Comparison of ENCODE assay signal across 15 cellular contexts in genomic region chr15:98807262-98807661, GRCh38.
DNase-seq lines count a peak whose midpoint lies in the region; ATAC-seq and TF ChIP-seq lines count a peak whose summit lies in the region.
"Had no signal": no experiment of that assay in that cellular context is flagged by ENCODE, and none has a peak within 500 bp of the region (broad histone marks: within the 10 kb centered on the region; RNA-seq: fewer than 3 reads in every experiment).

No MANE protein-coding gene starts in this region.

- peak overlapping the region; percentile 71 for H3K27ac Mint-ChIP-seq in chondrocyte (ENCODE audit: unreplicated experiment)
- no peak overlapping the region for H3K27ac Mint-ChIP-seq in CD8-positive, alpha-beta T cell
- H3K27ac Mint-ChIP-seq: neural progenitor cell had no signal

- peak overlapping the region; percentile 53 for H2BK5ac ChIP-seq in IMR-90 (ENCODE audit: low read depth, low read length, poor library complexity, severe bottlenecking)

- no peak overlapping the region for H2AFZ ChIP-seq in IMR-90 (replicated peaks; ENCODE audit: low read length, poor library complexity)
- H2AFZ ChIP-seq: neural progenitor cell had no signal

- TF ChIP-seq POLR2A in IMR-90 (IDR thresholded peaks at IDR 0.05; ENCODE audit: low read depth, low read length), result no peak

- H3K79me1 ChIP-seq in IMR-90 (ENCODE audit: low read depth in 1 of 2, low read length in 2 of 2), result peaks cover 44 to 81% of the 10 kb centered on the region in 2 experiments

- H3K36me3 ChIP-seq in IMR-90 (ENCODE audit: control insufficient read depth, insufficient read depth, low read length), result no peaks in the 10 kb centered on the region
- no peaks in the 10 kb centered on the region for H3K36me3 ChIP-seq in CD8-positive, alpha-beta T cell (ENCODE audit: insufficient read depth, low read length)
- H3K36me3 ChIP-seq: neural progenitor cell had no signal

- no peaks in the 10 kb centered on the region for H3K27me3 ChIP-seq in IMR-90 (ENCODE audit: control insufficient read depth, insufficient read depth, low read length)
- no peaks in the 10 kb centered on the region for H3K27me3 ChIP-seq in CD8-positive, alpha-beta T cell (ENCODE audit: insufficient read depth, low read length)
- H3K27me3 ChIP-seq: neural progenitor cell had no signal

- POLR2A ChIA-PET in IMR-90 (lab: Charles Lee; ENCODE audit: unreplicated experiment), result no interaction called here
- POLR2A ChIA-PET in CD8-positive, alpha-beta T cell (lab: Charles Lee), result no interaction called here

- 20% methylated on average over 1 of the region's 4 CpGs; no CpG with 5 or more reads in 1 of the 2 experiments for WGBS in IMR-90 (ENCODE audit: extremely low coverage in 2 of 2, insufficient read length in 1 of 2), 2 experiments

- H3K56ac ChIP-seq in IMR-90 (ENCODE audit: extremely low read depth, insufficient read depth, low read length), result no peak overlapping the region

- H2AK5ac ChIP-seq in IMR-90 (ENCODE audit: low read depth, low read length), result no peak overlapping the region; the same call in 1 of the 2 replicates

- no peaks in the 10 kb centered on the region for H3K36me3 Mint-ChIP-seq in chondrocyte (ENCODE audit: low read depth)
- peaks cover 4% of the 10 kb centered on the region for H3K36me3 Mint-ChIP-seq in CD8-positive, alpha-beta T cell
- H3K36me3 Mint-ChIP-seq: CD8-positive, alpha-beta memory T cell had no signal

- no peak for TF ChIP-seq CTCF in IMR-90 (conservative IDR thresholded peaks at IDR 0.05; ENCODE audit: low read depth, low read length)
- TF ChIP-seq CTCF in chondrocyte (IDR thresholded peaks at IDR 0.05), result no peak
- TF ChIP-seq CTCF in CD8-positive, alpha-beta T cell (IDR thresholded peaks at IDR 0.05), result no peak

- no TSS peak for BruUV-seq in IMR-90 (replicated peaks; lab: Mats Ljungman, UMichigan)

- peak overlapping the region; percentile 66 for H3K4me2 ChIP-seq in IMR-90 (ENCODE audit: low read depth, low read length)
- H3K4me2 ChIP-seq: neural progenitor cell had no signal

- peak overlapping the region; percentile 41; the same call in 1 of the 2 replicates for H3K27ac ChIP-seq in IMR-90 (ENCODE audit: insufficient read depth, low read length)
- H3K27ac ChIP-seq in CD8-positive, alpha-beta T cell (ENCODE audit: low read depth, low read length), result no peak overlapping the region
- H3K27ac ChIP-seq: neural progenitor cell, SK-N-MC had no signal

- H3K9me3 Mint-ChIP-seq in chondrocyte (ENCODE audit: low read depth), result no peaks in the 10 kb centered on the region
- H3K9me3 Mint-ChIP-seq in CD8-positive, alpha-beta T cell, result no peaks in the 10 kb centered on the region

- no peak for TF ChIP-seq RAD21 in IMR-90 (IDR thresholded peaks at IDR 0.05; ENCODE audit: low read length)

- H4K8ac ChIP-seq in IMR-90 (ENCODE audit: low read depth in 2 of 2, low read length in 2 of 2), result no peak overlapping the region

- DNase-seq in AG08395 (ENCODE audit: low spot score) (peak; percentile 62), IMR-90 (peak; percentile 89), chondrocyte (ENCODE audit: low spot score) (no peak), iris pigment epithelial cell (ENCODE audit: low read depth) (peak; percentile 89), NCI-H345 (lab: John Stamatoyannopoulos, UW) (no peak)
- DNase-seq in activated CD4-positive, alpha-beta T cell treated with anti-CD3 and anti-CD28 coated beads, Interleukin-2, amount 50 U/mL, for 1 hour, result no peak
- DNase-seq in CD8-positive, alpha-beta T cell, result no peak
- DNase-seq: CD8-positive, alpha-beta memory T cell; cortex of kidney; left colon; NCI-H1417; NCI-H69 had no signal

- H3K9me1 ChIP-seq in IMR-90 (ENCODE audit: insufficient read depth, low read length), result peaks cover 31% of the 10 kb centered on the region

- H3K9ac ChIP-seq in IMR-90 (ENCODE audit: low read depth, low read length), result no peak overlapping the region
- H3K9ac ChIP-seq: neural progenitor cell had no signal

- H3K14ac ChIP-seq in IMR-90 (replicated peaks; ENCODE audit: low read depth, low read length), result peak overlapping the region; percentile 56; the same call in 1 of the 2 replicates

- CTCF ChIA-PET in IMR-90 (lab: Yijun Ruan, JAX), result interaction anchor here (0.7 to 0.9 kb wide), 2 partner anchors 11 to 49 kb away, joined by 3 read pairs; no protein-coding TSS in a partner anchor
- CTCF ChIA-PET in CD8-positive, alpha-beta T cell (lab: Charles Lee), result interaction anchor here (0.9 to 1.2 kb wide), 2 partner anchors 27 to 331 kb away, joined by 3 read pairs; no protein-coding TSS in a partner anchor

- H3K4me1 Mint-ChIP-seq in chondrocyte (ENCODE audit: low read depth), result peaks cover 49% of the 10 kb centered on the region
- peaks cover 23% of the 10 kb centered on the region for H3K4me1 Mint-ChIP-seq in CD8-positive, alpha-beta T cell (ENCODE audit: low read depth)
- H3K4me1 Mint-ChIP-seq: CD8-positive, alpha-beta memory T cell had no signal

- no peak overlapping the region for H2BK120ac ChIP-seq in IMR-90 (ENCODE audit: low read depth, low read length)

- intact Hi-C loops in IMR-90 (cut with micrococcal nuclease), result no loop called here
- intact Hi-C loops in CD8-positive, alpha-beta T cell (cut with DNase I, micrococcal nuclease), result no loop called here

- H2BK15ac ChIP-seq in IMR-90 (ENCODE audit: low read depth, low read length), result no peak overlapping the region

- H4K91ac ChIP-seq in IMR-90 (ENCODE audit: insufficient read depth, low read depth, low read length), result no peak overlapping the region

- no peaks in the 10 kb centered on the region for H3K9me3 ChIP-seq in IMR-90 (ENCODE audit: control insufficient read depth, insufficient read depth, low read length)
- no peaks in the 10 kb centered on the region for H3K9me3 ChIP-seq in CD8-positive, alpha-beta T cell (ENCODE audit: low read length)

- H3K4ac ChIP-seq in IMR-90 (ENCODE audit: low read depth, low read length), result no peak overlapping the region

- H2BK20ac ChIP-seq in IMR-90 (ENCODE audit: low read depth, low read length), result no peak overlapping the region

- no peak overlapping the region; the same call in 1 of the 2 replicates for H3K18ac ChIP-seq in IMR-90 (ENCODE audit: low read depth, low read length)

- no peak overlapping the region for H2AK9ac ChIP-seq in IMR-90 (replicated peaks; ENCODE audit: low read depth, low read length, poor library complexity)

- peaks cover 74% of the 10 kb centered on the region for H4K20me1 ChIP-seq in IMR-90 (ENCODE audit: insufficient read depth, low read length)

- no peaks in the 10 kb centered on the region for H3K27me3 Mint-ChIP-seq in chondrocyte (ENCODE audit: low read depth)
- H3K27me3 Mint-ChIP-seq in CD8-positive, alpha-beta T cell (ENCODE audit: low read depth), result no peaks in the 10 kb centered on the region
- H3K27me3 Mint-ChIP-seq: CD8-positive, alpha-beta memory T cell had no signal

- peaks cover 11% of the 10 kb centered on the region for H3K4me1 ChIP-seq in IMR-90 (ENCODE audit: control insufficient read depth, insufficient read depth, low read length)
- H3K4me1 ChIP-seq in CD8-positive, alpha-beta T cell (ENCODE audit: insufficient read depth, low read length), result peaks cover 3% of the 10 kb centered on the region

- peak; percentile 70 for ATAC-seq in IMR-90 (ENCODE audit: low read depth)
- no peak for ATAC-seq in HG03039 (IDR thresholded peaks at IDR 0.05; ENCODE audit: unreplicated experiment)
- no peak for ATAC-seq in CD8-positive, alpha-beta T cell
- ATAC-seq: left colon had no signal

- no peak overlapping the region for H3K4me3 Mint-ChIP-seq in chondrocyte (ENCODE audit: unreplicated experiment)
- no peak overlapping the region for H3K4me3 Mint-ChIP-seq in CD8-positive, alpha-beta T cell
- H3K4me3 Mint-ChIP-seq: CD8-positive, alpha-beta memory T cell; neural progenitor cell had no signal

- in situ Hi-C loops in IMR-90 (cut with MboI; ENCODE audit: low sequenced_read_pairs), result no loop called here

- no peak overlapping the region for H3K4me3 ChIP-seq in IMR-90 (ENCODE audit: insufficient read depth, low read depth, low read length)
- no peak overlapping the region for H3K4me3 ChIP-seq in CD8-positive, alpha-beta T cell (ENCODE audit: low read depth, low read length)
- H3K4me3 ChIP-seq: neural progenitor cell, SK-N-MC had no signal

- dilution Hi-C loops in IMR-90 (cut with HindIII; ENCODE audit: low sequenced_read_pairs, unreplicated experiment), result no loop called here

- H4K5ac ChIP-seq in IMR-90 (ENCODE audit: low read depth, low read length), result no peak overlapping the region

- peak overlapping the region; percentile 19; the same call in 1 of the 2 replicates for H3K23ac ChIP-seq in IMR-90 (ENCODE audit: low read depth, low read length)

TF ChIP-seq in IMR-90, 13 proteins besides CTCF, POLR2A, EP300 and RAD21:
- TF ChIP-seq USF2 (IDR thresholded peaks at IDR 0.05; ENCODE audit: low read depth, low read length) (no peak), RCOR1 (IDR thresholded peaks at IDR 0.05; ENCODE audit: insufficient replicate concordance, low read length) (no peak), CEBPB (IDR thresholded peaks at IDR 0.05; ENCODE audit: low read depth, low read length) (peak; percentile 99), MAZ (IDR thresholded peaks at IDR 0.05; ENCODE audit: borderline replicate concordance, low read depth, low read length) (no peak), BHLHE40 (IDR thresholded peaks at IDR 0.05; ENCODE audit: low read depth, low read length) (no peak), SMC3 (IDR thresholded peaks at IDR 0.05; ENCODE audit: low read depth, low read length) (no peak)

Comparison
In these comparisons a context has a peak if more than half of its experiments do, and no peak if none do; other contexts are left out.
1. DNase-seq: peak in AG08395 (single experiment), IMR-90 (single experiment) and iris pigment epithelial cell (single experiment); none in chondrocyte (single experiment), activated CD4-positive, alpha-beta T cell treated with anti-CD3 and anti-CD28 coated beads, Interleukin-2, amount 50 U/mL, for 1 hour (single experiment), NCI-H345 (single experiment) and CD8-positive, alpha-beta T cell (0 of 7).